In genomic region chr19:31269425-31270127, GRCh38 we compare ENCODE assay signal across 15 cellular contexts.
DNase-seq lines count a peak whose midpoint lies in the region; ATAC-seq and TF ChIP-seq lines count a peak whose summit lies in the region.
"Had no signal": no experiment of that assay in that cellular context is flagged by ENCODE, and none has a peak within 500 bp of the region (broad histone marks: within the 10 kb centered on the region; RNA-seq: fewer than 3 reads in every experiment).

No MANE protein-coding gene starts in this region.

- in situ Hi-C loops in GM23248 (cut with MboI) (no loop called here), brain microvascular endothelial cell (cut with HindIII; ENCODE audit: low pct_ligation_motif_present, low sequenced_read_pairs) (no loop called here)

- H3K9me3 ChIP-seq in GM23248 (ENCODE audit: low read depth): no peaks in the 10 kb centered on the region
- H3K9me3 ChIP-seq: SJSA1 had no signal

- no peaks in the 10 kb centered on the region for H4K20me1 ChIP-seq in GM23248 (ENCODE audit: insufficient read depth)

- TF ChIP-seq CTCF in brain microvascular endothelial cell (IDR thresholded peaks at IDR 0.05; ENCODE audit: low read depth, low read length, missing control alignments) (no peak), omental fat pad (IDR thresholded peaks at IDR 0.05) (no peak)

- H3K9ac ChIP-seq in GM23248: no peak overlapping the region

- WGBS in GM23248 (ENCODE audit: low coverage in 1 of 2, low lambda C conversion rate in 2 of 2, missing lambda C conversion rate in 2 of 2), 2 experiments: 74 to 77% methylated on average over 10 of the region's 10 CpGs

- H3K4me3 ChIP-seq in GM23248 (no peak overlapping the region), brain microvascular endothelial cell (ENCODE audit: low read depth, low read length) (no peak overlapping the region)
- H3K4me3 ChIP-seq: SJSA1 had no signal

- H3K36me3 ChIP-seq in GM23248 (ENCODE audit: low read depth) (peaks cover 4% of the 10 kb centered on the region; the same call in 1 of the 2 replicates), brain microvascular endothelial cell (replicated peaks) (peaks cover 4% of the 10 kb centered on the region)

- ATAC-seq in omental fat pad (ENCODE audit: low FRiP score): no peak
- ATAC-seq: CD8-positive, alpha-beta T cell had no signal

- no peaks in the 10 kb centered on the region for H3K9me2 ChIP-seq in GM23248 (ENCODE audit: insufficient read depth)

- DNase-seq in GM23248: peak; percentile 46
- peak; percentile 53 for DNase-seq in SK-N-DZ (ENCODE audit: low spot score)
- peak; percentile 14 for DNase-seq in brain microvascular endothelial cell
- peak; percentile 19 for DNase-seq in omental fat pad (ENCODE audit: low spot score)
- DNase-seq in NOMO-1 treated with dmso at 0.1 percent for 144 hours (lab: John Stamatoyannopoulos, UW; ENCODE audit: unreplicated experiment): no peak
- DNase-seq in NOMO-1 (lab: John Stamatoyannopoulos, UW; ENCODE audit: unreplicated experiment in 2 of 2): no peak
- no peak for DNase-seq in NCI-H69 (lab: John Stamatoyannopoulos, UW)
- DNase-seq in NCI-H82 treated with DMSO at 0.1 percent for 48 hours (lab: John Stamatoyannopoulos, UW; ENCODE audit: unreplicated experiment): no peak
- DNase-seq: CD8-positive, alpha-beta T cell; HFFc6; NCI-H1417; NCI-H1930; NCI-H2171 had no signal

- H3K4me2 ChIP-seq in GM23248 (ENCODE audit: unreplicated experiment): no peak overlapping the region

- no peak overlapping the region for H3K27ac ChIP-seq in GM23248
- no peak overlapping the region for H3K27ac ChIP-seq in brain microvascular endothelial cell
- H3K27ac ChIP-seq: HL-60, SJSA1 had no signal

- H3K4me1 ChIP-seq in GM23248 (ENCODE audit: insufficient read depth): peaks cover 14% of the 10 kb centered on the region; the same call in 1 of the 2 replicates
- H3K4me1 ChIP-seq: SJSA1 had no signal

- H2AFZ ChIP-seq in GM23248: no peak overlapping the region

- H3F3A ChIP-seq in GM23248 (ENCODE audit: insufficient read depth): peaks cover 22% of the 10 kb centered on the region

- H3K79me2 ChIP-seq in GM23248 (ENCODE audit: insufficient read depth): peaks cover 25% of the 10 kb centered on the region

- H3K27me3 ChIP-seq in GM23248 (replicated peaks; ENCODE audit: insufficient read depth) (no peaks in the 10 kb centered on the region), brain microvascular endothelial cell (replicated peaks) (no peaks in the 10 kb centered on the region)
- H3K27me3 ChIP-seq: SJSA1 had no signal

Comparison
In these comparisons a context has a peak if more than half of its experiments do, and no peak if none do; other contexts are left out.
1. DNase-seq: peak in GM23248 (single experiment), SK-N-DZ (single experiment), brain microvascular endothelial cell (single experiment) and omental fat pad (single experiment); none in NOMO-1 treated with dmso at 0.1 percent for 144 hours (single experiment), NOMO-1 (0 of 2), NCI-H69 (single experiment) and NCI-H82 treated with DMSO at 0.1 percent for 48 hours (single experiment).